ENCODE assay signal across 8 cellular contexts in the genomic region with DNA sequence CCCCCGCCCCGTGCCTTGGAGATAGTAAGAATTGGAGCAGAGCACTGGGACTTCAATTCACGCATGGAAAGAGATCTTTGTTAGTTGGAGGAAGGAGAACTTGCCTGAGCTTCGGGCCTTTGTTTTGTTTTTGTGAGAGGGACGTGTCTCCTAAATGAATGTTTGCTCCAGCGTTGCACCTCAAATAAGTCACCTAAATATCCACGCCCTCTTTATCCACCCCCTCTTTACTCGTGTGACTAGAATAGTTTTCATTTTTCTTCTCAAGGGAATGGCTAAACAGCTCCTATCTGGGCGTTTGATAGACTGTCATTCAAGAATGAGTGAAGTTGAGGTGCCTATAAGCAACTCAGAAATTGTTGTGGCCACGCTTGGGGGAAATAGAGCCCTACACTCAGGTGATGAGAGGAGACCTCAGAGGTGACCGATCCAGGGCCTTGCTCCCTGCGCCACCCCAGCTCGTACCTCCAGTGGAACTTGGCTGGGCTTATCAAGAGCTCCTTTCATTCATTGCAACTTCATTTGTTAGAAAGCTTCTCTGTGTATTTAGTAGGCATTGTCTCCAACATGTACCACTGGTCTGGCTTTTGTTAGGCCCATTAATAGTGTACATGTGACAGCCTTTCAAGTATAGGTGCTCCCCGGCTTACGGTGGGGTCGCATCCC. TPM values are rescaled to one million over a fixed set of nuclear protein-coding genes. Genes with fewer than 3 reads are reported as not detected.
DNase-seq lines count a peak whose midpoint lies in the region; ATAC-seq and TF ChIP-seq lines count a peak whose summit lies in the region.

No MANE protein-coding gene starts in this region.

- H3K27ac ChIP-seq in cardiac muscle cell (peak overlapping the region; percentile 90), brain microvascular endothelial cell (no peak overlapping the region), upper lobe of right lung (peak overlapping the region; percentile 90)

- peaks cover 42% of the 10 kb centered on the region for H3K4me1 Mint-ChIP-seq in memory B cell

- no peaks in the 10 kb centered on the region for H3K9me3 Mint-ChIP-seq in memory B cell

- peak overlapping the region; percentile 99 for H3K4me3 Mint-ChIP-seq in memory B cell

- in situ Hi-C loops in brain microvascular endothelial cell (cut with HindIII; ENCODE audit: low pct_ligation_motif_present, low sequenced_read_pairs), result no loop called here
- in situ Hi-C loops in ACHN (cut with HindIII; ENCODE audit: low pct_ligation_motif_present, low pct_unique_long_range_greater_than_20kb, low sequenced_read_pairs), result no loop called here

- H3K36me3 Mint-ChIP-seq in memory B cell, result peaks cover 7% of the 10 kb centered on the region

- H3K9me3 ChIP-seq in cardiac muscle cell (ENCODE audit: low read depth), result no peaks in the 10 kb centered on the region
- H3K9me3 ChIP-seq in upper lobe of right lung, result no peaks in the 10 kb centered on the region

- H3K27me3 Mint-ChIP-seq in memory B cell, result no peaks in the 10 kb centered on the region

- DNase-seq in cardiac muscle cell (ENCODE audit: low read depth in 1 of 2, low spot score in 1 of 2) (peak in 1 of 2 donors; percentile 13), cardiac septum (ENCODE audit: low spot score) (no peak), brain microvascular endothelial cell (no peak), memory B cell (ENCODE audit: low spot score in 2 of 2) (no peak), upper lobe of right lung (no peak), ACHN (no peak)

- H3K36me3 ChIP-seq in cardiac muscle cell (no peaks in the 10 kb centered on the region), brain microvascular endothelial cell (replicated peaks) (no peaks in the 10 kb centered on the region), upper lobe of right lung (no peaks in the 10 kb centered on the region)

- intact Hi-C loops in cardiac septum (cut with DNase I), result loop anchor here (5.0 kb wide), 1 partner anchor 1039 kb away; a partner anchor contains a TSS
- intact Hi-C loops in upper lobe of right lung (cut with DNase I), result no loop called here

- peak overlapping the region; percentile 98 for H3K27ac Mint-ChIP-seq in memory B cell

- H3K4me3 ChIP-seq in cardiac muscle cell, result peak overlapping the region; percentile 72
- H3K4me3 ChIP-seq in brain microvascular endothelial cell (ENCODE audit: low read depth, low read length), result peak overlapping the region; percentile 68
- peak overlapping the region; percentile 83 for H3K4me3 ChIP-seq in upper lobe of right lung

- peaks cover 3% of the 10 kb centered on the region for H3K27me3 ChIP-seq in cardiac muscle cell
- no peaks in the 10 kb centered on the region for H3K27me3 ChIP-seq in brain microvascular endothelial cell (replicated peaks)
- no peaks in the 10 kb centered on the region for H3K27me3 ChIP-seq in upper lobe of right lung

- H3K4me1 ChIP-seq in cardiac muscle cell (ENCODE audit: low read depth) (peaks cover 25% of the 10 kb centered on the region), upper lobe of right lung (peaks cover 38% of the 10 kb centered on the region)

- TF ChIP-seq CTCF in cardiac muscle cell (IDR thresholded peaks at IDR 0.05; ENCODE audit: low read depth, low read length) (no peak), brain microvascular endothelial cell (IDR thresholded peaks at IDR 0.05; ENCODE audit: low read depth, low read length, missing control alignments) (no peak), upper lobe of right lung (IDR thresholded peaks at IDR 0.05) (no peak)

- ATAC-seq in memory B cell (ENCODE audit: low read depth), result no peak
- ATAC-seq in upper lobe of right lung, result no peak
- ATAC-seq in HG02610 (IDR thresholded peaks at IDR 0.05; ENCODE audit: unreplicated experiment), result no peak
- no peak for ATAC-seq in GM18870 (IDR thresholded peaks at IDR 0.05; ENCODE audit: unreplicated experiment)

RNA-seq across cellular contexts. Expression of a gene that starts 0.9 kb away (rescaled TPM):
- total RNA-seq in cardiac muscle cell (157 and 186 TPM in 2 replicates), cardiac septum (46.9 TPM), upper lobe of right lung (58.8 TPM)
- polyA plus RNA-seq in cardiac muscle cell, result 50.4 and 51.0 TPM in 2 replicates
